1 cellular context compared by ENCODE assay signal in the genomic region with DNA sequence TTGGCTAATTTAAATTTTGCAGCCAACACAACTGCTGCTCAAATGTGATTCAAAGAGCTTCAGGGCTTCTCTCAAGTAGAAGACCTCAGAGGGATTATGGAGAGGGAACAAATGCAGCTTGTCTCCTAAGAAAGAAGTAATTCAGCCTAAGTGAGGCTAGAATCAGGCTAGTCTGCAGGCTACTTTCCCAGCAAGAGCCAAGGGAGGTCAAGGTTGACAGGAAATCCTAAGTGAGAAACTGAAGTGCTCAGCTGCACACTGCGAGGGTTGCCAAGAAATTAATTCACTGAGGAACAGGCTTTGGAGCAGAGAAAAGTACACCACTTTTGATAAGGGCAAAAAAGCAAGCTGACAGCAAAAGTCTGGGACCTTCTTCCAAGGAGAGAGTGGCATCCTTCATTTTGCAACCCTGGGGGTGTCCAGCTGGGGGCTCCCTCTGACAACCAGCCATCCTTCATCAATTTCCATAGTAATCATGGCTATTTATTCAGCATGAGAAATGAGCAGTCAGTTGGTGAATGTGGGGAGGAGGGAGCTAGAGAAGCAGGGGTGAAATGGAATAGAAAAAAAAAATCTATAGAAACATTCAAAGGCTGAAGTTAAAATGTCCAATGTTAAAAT.
TF ChIP-seq lines count a peak whose summit lies in the region.

No MANE protein-coding gene starts in this region.

TF ChIP-seq in H1, 55 proteins besides CTCF, POLR2A, EP300 and RAD21:
- no peak for TF ChIP-seq RBBP5 (IDR thresholded peaks at IDR 0.05; ENCODE audit: borderline replicate concordance, low read depth, low read length)
- no peak for TF ChIP-seq TCF12 (IDR thresholded peaks at IDR 0.05; ENCODE audit: low read depth, low read length)
- no peak for TF ChIP-seq BCL11A (IDR thresholded peaks at IDR 0.05; ENCODE audit: low read depth in 2 of 2, low read length in 2 of 2)
- no peak for TF ChIP-seq ZNF274 (IDR thresholded peaks at IDR 0.05; ENCODE audit: borderline replicate concordance, extremely low read depth, low read length)
- no peak for TF ChIP-seq GABPA (IDR thresholded peaks at IDR 0.05; ENCODE audit: borderline replicate concordance, insufficient read depth, low read length)
- TF ChIP-seq CBX8 (IDR thresholded peaks at IDR 0.05; ENCODE audit: borderline replicate concordance, low read depth, low read length): no peak
- TF ChIP-seq EZH2 (IDR thresholded peaks at IDR 0.05; ENCODE audit: low read depth, low read length, severe bottlenecking): no peak
- TF ChIP-seq SP4 (IDR thresholded peaks at IDR 0.05; ENCODE audit: low read length): no peak
